Comparison of ENCODE assay signal across 8 cellular contexts in the genomic region with DNA sequence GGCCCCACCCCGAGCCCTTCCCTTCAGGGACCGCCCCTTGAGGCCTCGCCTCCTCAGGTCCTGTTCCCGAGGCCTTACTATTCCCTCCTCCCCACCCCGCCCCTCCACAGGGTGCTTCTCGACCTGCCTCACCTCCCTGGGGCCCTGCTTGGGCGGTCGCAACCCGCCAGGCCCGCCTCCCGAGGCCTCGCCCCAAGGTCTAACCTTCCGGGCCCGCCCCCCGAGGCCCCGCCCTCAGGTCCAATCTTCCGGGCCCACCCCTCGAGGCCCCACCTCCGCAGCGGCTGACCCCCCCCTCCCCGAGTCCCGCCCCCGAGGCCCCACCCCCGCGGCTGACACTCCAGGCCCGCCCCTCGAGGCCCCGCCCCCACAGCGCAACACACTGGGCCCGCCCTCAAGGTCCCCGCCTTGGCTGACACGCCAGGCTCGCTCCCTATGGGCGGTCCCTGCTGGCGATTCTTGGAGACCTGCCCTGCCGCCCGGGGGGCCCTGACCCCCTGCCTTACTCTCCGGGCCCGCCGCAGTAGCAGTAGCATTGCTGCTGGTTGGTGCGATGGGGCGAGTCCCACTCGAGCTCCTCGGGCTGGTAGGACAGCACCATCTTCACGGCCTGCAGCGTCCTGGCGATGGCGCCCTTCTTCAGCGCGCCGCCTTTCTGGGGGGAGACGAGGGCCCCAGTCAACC.
DNase-seq lines count a peak whose midpoint lies in the region; ATAC-seq and TF ChIP-seq lines count a peak whose summit lies in the region.

No MANE protein-coding gene starts in this region.

- H3K27me3 ChIP-seq in neutrophil (no peaks in the 10 kb centered on the region), subcutaneous abdominal adipose tissue (ENCODE audit: control insufficient read depth in 5 of 5, insufficient read depth in 4 of 5, low read length in 5 of 5) (no peaks in the 10 kb centered on the region)

- ATAC-seq in GM19324 (IDR thresholded peaks at IDR 0.05; ENCODE audit: low FRiP score, unreplicated experiment) = peak; percentile 93
- ATAC-seq in HG03469 (IDR thresholded peaks at IDR 0.05; ENCODE audit: unreplicated experiment) = peak; percentile 72

- DNase-seq in CD1c-positive myeloid dendritic cell (ENCODE audit: extremely low spot score) (peak; percentile 98), RWPE1 (ENCODE audit: low spot score) (peak; percentile 99), foreskin melanocyte (peak; percentile 80)
- DNase-seq in activated gamma-delta T cell treated with anti-CD3 and anti-CD28 coated beads, Interleukin-2, amount 50 U/mL, for 16 hours (ENCODE audit: low read depth) = peak; percentile 93

- CTCF ChIA-PET in RWPE1 (lab: Yijun Ruan, JAX) = interaction anchor here (0.5 to 0.9 kb wide), 2 partner anchors 73 to 146 kb away, joined by 3 to 4 read pairs; no protein-coding TSS in a partner anchor

- peak; percentile 69 for TF ChIP-seq CTCF in RWPE1 (conservative IDR thresholded peaks at IDR 0.05; ENCODE audit: low read depth)
- peak; percentile 59 for TF ChIP-seq CTCF in neutrophil (IDR thresholded peaks at IDR 0.05)

- H3K9me3 ChIP-seq in neutrophil (no peaks in the 10 kb centered on the region), subcutaneous abdominal adipose tissue (ENCODE audit: control insufficient read depth in 5 of 5, low read length in 5 of 5) (no peaks in the 10 kb centered on the region)

- POLR2A ChIA-PET in RWPE1 (lab: Yijun Ruan, JAX; ENCODE audit: low non-redundant PET) = interaction anchor here (0.7 kb wide), 1 partner anchor 25 kb away, joined by 3 read pairs; no protein-coding TSS in a partner anchor

- H3K27ac ChIP-seq in RWPE1 (peak overlapping the region; percentile 84), neutrophil (peak overlapping the region; percentile 93), subcutaneous abdominal adipose tissue (ENCODE audit: low read depth, low read length) (peak overlapping the region; percentile 79)

- peak overlapping the region; percentile 58 to 77 (median 71) for H3K9ac ChIP-seq in subcutaneous abdominal adipose tissue (ENCODE audit: low read length in 5 of 5)

- H3K36me3 ChIP-seq in neutrophil = peaks cover 27% of the 10 kb centered on the region
- peaks cover 0 to 12% (median 4%) of the 10 kb centered on the region in 5 donors for H3K36me3 ChIP-seq in subcutaneous abdominal adipose tissue (ENCODE audit: control insufficient read depth in 5 of 5, insufficient read depth in 5 of 5, low read length in 5 of 5)

- H3K4me1 ChIP-seq in neutrophil (ENCODE audit: control insufficient read depth in 1 of 2, insufficient read depth in 1 of 2, low read depth in 1 of 2, low read length in 1 of 2) (peaks cover 22 to 29% of the 10 kb centered on the region in 2 experiments), subcutaneous abdominal adipose tissue (ENCODE audit: control insufficient read depth in 5 of 5, insufficient read depth in 5 of 5, low read length in 5 of 5) (peaks cover 7 to 37% (median 28%) of the 10 kb centered on the region in 5 donors)

- peak overlapping the region; percentile 83 to 94 for H3K4me3 ChIP-seq in neutrophil (ENCODE audit: low read depth in 1 of 2, low read length in 1 of 2)
- peak overlapping the region; percentile 77 to 84 (median 80) for H3K4me3 ChIP-seq in subcutaneous abdominal adipose tissue (ENCODE audit: low read depth in 1 of 5, low read length in 5 of 5)

Comparison
In these comparisons a context has a peak if more than half of its experiments do, and no peak if none do; other contexts are left out.
1. Peak in every context shown above with its lines: DNase-seq, ATAC-seq, H3K4me3 ChIP-seq and H3K27ac ChIP-seq.